13 cellular contexts compared by ENCODE assay signal in genomic region chr7:70347880-70348279, GRCh38.
DNase-seq lines count a peak whose midpoint lies in the region; ATAC-seq lines count a peak whose summit lies in the region.
"Had no signal": no experiment of that assay in that cellular context is flagged by ENCODE, and none has a peak within 500 bp of the region (broad histone marks: within the 10 kb centered on the region; RNA-seq: fewer than 3 reads in every experiment).

No MANE protein-coding gene starts in this region.

- H3K9me3 Mint-ChIP-seq in activated T-cell treated with anti-CD3 and anti-CD28 coated beads, Interleukin-2, amount 50 U/mL, for 72 hours, result peaks cover 0 to 2% of the 10 kb centered on the region in 2 donors

- H3K4me1 Mint-ChIP-seq in activated T-cell treated with anti-CD3 and anti-CD28 coated beads, Interleukin-2, amount 50 U/mL, for 72 hours (ENCODE audit: low read depth), result peaks cover 14% of the 10 kb centered on the region

- H3K27me3 Mint-ChIP-seq in activated T-cell treated with anti-CD3 and anti-CD28 coated beads, Interleukin-2, amount 50 U/mL, for 72 hours (ENCODE audit: low read depth), result no peaks in the 10 kb centered on the region

- no peak overlapping the region for H3K27ac Mint-ChIP-seq in activated T-cell treated with anti-CD3 and anti-CD28 coated beads, Interleukin-2, amount 50 U/mL, for 72 hours
- H3K27ac Mint-ChIP-seq: brain had no signal

- peak; percentile 92 to 93 for ATAC-seq in activated T-cell treated with anti-CD3 and anti-CD28 coated beads, Interleukin-2, amount 50 U/mL, for 72 hours (replicated peaks in 1 of 2)
- peak; percentile 95 for ATAC-seq in GM21619 (IDR thresholded peaks at IDR 0.05; ENCODE audit: unreplicated experiment)
- ATAC-seq in HG03108 (IDR thresholded peaks at IDR 0.05; ENCODE audit: unreplicated experiment), result peak; percentile 94
- ATAC-seq in stimulated activated naive CD8-positive, alpha-beta T cell treated with anti-CD3 and anti-CD28 coated beads, Interleukin-15, Interleukin-2, amounts not matched to agents 100 U/mL and 50 U/mL, for 24 hours, result peak; percentile 23
- ATAC-seq: upper lobe of right lung had no signal

- no peak for DNase-seq in activated T-cell treated with anti-CD3 and anti-CD28 coated beads, Interleukin-2, amount 50 U/mL, for 72 hours
- DNase-seq in activated T-cell treated with anti-CD3 and anti-CD28 coated beads, Interleukin-2, amount 50 U/mL, for 48 hours, result no peak
- no peak for DNase-seq in stimulated activated naive CD8-positive, alpha-beta T cell treated with anti-CD3 and anti-CD28 coated beads, Interleukin-15, Interleukin-2, amounts not matched to agents 100 U/mL and 50 U/mL, for 24 hours
- DNase-seq in stimulated activated CD4-positive, alpha-beta T cell treated with anti-CD3 and anti-CD28 coated beads, Interleukin-15, amount 100 ng/mL, for 24 hours, result no peak
- DNase-seq in GOT3 (lab: John Stamatoyannopoulos, UW) (no peak), NCI-H2227 treated with DMSO at 0.1 percent for 48 hours (lab: John Stamatoyannopoulos, UW) (no peak)
- DNase-seq: activated CD8-positive, alpha-beta memory T cell treated with anti-CD3 and anti-CD28 coated beads, Interleukin-2, amount 50 U/mL, for 48 hours; DMS 273 treated with DMSO at 0.1 percent for 48 hours; KBM-7; upper lobe of right lung had no signal

- H3K36me3 Mint-ChIP-seq in activated T-cell treated with anti-CD3 and anti-CD28 coated beads, Interleukin-2, amount 50 U/mL, for 72 hours (ENCODE audit: insufficient read depth in 2 of 2), result no peaks in the 10 kb centered on the region

- H3K4me3 Mint-ChIP-seq in activated T-cell treated with anti-CD3 and anti-CD28 coated beads, Interleukin-2, amount 50 U/mL, for 72 hours, result no peak overlapping the region
- H3K4me3 Mint-ChIP-seq: brain had no signal

Comparison
In these comparisons a context has a peak if more than half of its experiments do, and no peak if none do; other contexts are left out.
1. ATAC-seq: peak in every context shown above with its lines; median percentile 95 in GM21619; 94 in HG03108; 92 in activated T-cell treated with anti-CD3 and anti-CD28 coated beads, Interleukin-2, amount 50 U/mL, for 72 hours; 23 in stimulated activated naive CD8-positive, alpha-beta T cell treated with anti-CD3 and anti-CD28 coated beads, Interleukin-15, Interleukin-2, amounts not matched to agents 100 U/mL and 50 U/mL, for 24 hours.